In genomic region chr7:106597751-106598619, GRCh38 we compare ENCODE assay signal across 1 cellular context.
TF ChIP-seq lines count a peak whose summit lies in the region.

No MANE protein-coding gene starts in this region.

TF ChIP-seq in HCT116, 20 proteins besides CTCF, POLR2A, EP300 and RAD21 (continued from another document):
- TF ChIP-seq REST (IDR thresholded peaks at IDR 0.05; ENCODE audit: low read depth) (no peak), ZBTB33 (IDR thresholded peaks at IDR 0.05; ENCODE audit: extremely low read depth, insufficient replicate concordance, low read length) (no peak), CBX3 (IDR thresholded peaks at IDR 0.05; ENCODE audit: low read depth) (no peak)
TF ChIP-seq in HCT116: peak in this region for 0.
